19 cellular contexts compared by ENCODE assay signal in genomic region chr11:16169541-16169940, GRCh38.
DNase-seq lines count a peak whose midpoint lies in the region; ATAC-seq and TF ChIP-seq lines count a peak whose summit lies in the region.
"Had no signal": no experiment of that assay in that cellular context is flagged by ENCODE, and none has a peak within 500 bp of the region (broad histone marks: within the 10 kb centered on the region; RNA-seq: fewer than 3 reads in every experiment).

No MANE protein-coding gene starts in this region.

- no peaks in the 10 kb centered on the region for H3K9me3 ChIP-seq in SK-N-MC (ENCODE audit: low read depth, low read length)
- H3K9me3 ChIP-seq: mucosa of descending colon had no signal

- H3K27ac Mint-ChIP-seq in MCF 10A (ENCODE audit: low read depth, unreplicated experiment) = no peak overlapping the region
- H3K27ac Mint-ChIP-seq in activated CD8-positive, alpha-beta T cell treated with anti-CD3 and anti-CD28 coated beads, Interleukin-2, amount 10 ng/mL, durations not matched to agents 7 days and 5 days = no peak overlapping the region
- no peak overlapping the region for H3K27ac Mint-ChIP-seq in T-cell
- H3K27ac Mint-ChIP-seq: activated T-helper 17 cell treated with anti-CD3 and anti-CD28 coated beads, Interleukin-2, amount 50 U/mL, for 72 hours had no signal

- DNase-seq in BJ (ENCODE audit: low read depth) (peak; percentile 37), SK-N-MC (ENCODE audit: low read depth, low spot score) (no peak), fibroblast of peridontal ligament (ENCODE audit: extremely low read depth) (peak; percentile 53), omental fat pad (ENCODE audit: low spot score) (no peak), MCF 10A (ENCODE audit: unreplicated experiment) (no peak), RKO (ENCODE audit: low spot score) (no peak), T-cell (no peak)
- no peak for DNase-seq in activated CD8-positive, alpha-beta T cell treated with anti-CD3 and anti-CD28 coated beads, Interleukin-2, amount 10 ng/mL, durations not matched to agents 7 days and 5 days
- DNase-seq: dermis blood vessel endothelial cell; Karpas-422; mucosa of descending colon; NCI-H1092; NCI-H526 treated with DMSO at 0.1 percent for 48 hours; right cardiac atrium; SIG-M5; stimulated activated CD4-positive, alpha-beta T cell treated with anti-CD3 and anti-CD28 coated beads, Interleukin-15, amount 100 ng/mL, for 24 hours had no signal

- no TSS peak for BruUV-seq in MCF 10A (replicated peaks; lab: Mats Ljungman, UMichigan)

- no peak overlapping the region for H3K4me3 ChIP-seq in BJ (ENCODE audit: low read depth, low read length)
- H3K4me3 ChIP-seq in SK-N-MC = peak overlapping the region; percentile 22; the same call in 1 of the 2 replicates
- H3K4me3 ChIP-seq: mucosa of descending colon had no signal

- H3K36me3 ChIP-seq in BJ (ENCODE audit: control insufficient read depth, insufficient read depth, low read length) = no peaks in the 10 kb centered on the region
- peaks cover 39% of the 10 kb centered on the region for H3K36me3 ChIP-seq in SK-N-MC (ENCODE audit: insufficient read depth, low read length)

- H3K27ac ChIP-seq in SK-N-MC = peak overlapping the region; percentile 90
- H3K27ac ChIP-seq: epithelial cell of prostate had no signal

- H3K4me1 Mint-ChIP-seq in MCF 10A (ENCODE audit: insufficient read depth, unreplicated experiment) = no peaks in the 10 kb centered on the region
- H3K4me1 Mint-ChIP-seq in activated CD8-positive, alpha-beta T cell treated with anti-CD3 and anti-CD28 coated beads, Interleukin-2, amount 10 ng/mL, durations not matched to agents 7 days and 5 days (ENCODE audit: low read depth) = no peaks in the 10 kb centered on the region
- no peaks in the 10 kb centered on the region for H3K4me1 Mint-ChIP-seq in T-cell
- H3K4me1 Mint-ChIP-seq: activated T-helper 17 cell treated with anti-CD3 and anti-CD28 coated beads, Interleukin-2, amount 50 U/mL, for 72 hours had no signal

- TF ChIP-seq CTCF in BJ (IDR thresholded peaks at IDR 0.05; ENCODE audit: insufficient read depth, low read depth, low read length) (peak; percentile 21; the same call in 1 of the 2 replicates), omental fat pad (IDR thresholded peaks at IDR 0.05) (no peak), MCF 10A (IDR thresholded peaks at IDR 0.05; ENCODE audit: unreplicated experiment) (no peak)

- POLR2A ChIA-PET in BJ (lab: Charles Lee) (interaction anchor here (0.6 kb wide), 1 partner anchor 129 kb away, joined by 3 read pairs; no protein-coding TSS in a partner anchor), MCF 10A (lab: Yijun Ruan, JAX) (interaction anchor here (0.7 kb wide), 1 partner anchor 261 kb away, joined by 4 read pairs; no protein-coding TSS in a partner anchor), T-cell (lab: Charles Lee) (no interaction called here)
- POLR2A ChIA-PET in activated CD8-positive, alpha-beta T cell treated with anti-CD3 and anti-CD28 coated beads, Interleukin-2, amount 10 ng/mL, durations not matched to agents 7 days and 5 days (lab: Charles Lee) = no interaction called here

- H3K36me3 Mint-ChIP-seq in MCF 10A (ENCODE audit: insufficient read depth, unreplicated experiment) (no peaks in the 10 kb centered on the region), T-cell (no peaks in the 10 kb centered on the region)
- no peaks in the 10 kb centered on the region for H3K36me3 Mint-ChIP-seq in activated CD8-positive, alpha-beta T cell treated with anti-CD3 and anti-CD28 coated beads, Interleukin-2, amount 10 ng/mL, durations not matched to agents 7 days and 5 days (ENCODE audit: low read depth)

- CTCF ChIA-PET in BJ (lab: Yijun Ruan, JAX) = interaction anchor here (0.6 to 1.2 kb wide), 4 partner anchors 12 to 1006 kb away, joined by 3 to 4 read pairs (median 4); no protein-coding TSS in a partner anchor
- CTCF ChIA-PET in MCF 10A (lab: Yijun Ruan, JAX) = interaction anchor here (0.7 to 1.3 kb wide), 2 partner anchors 9 to 68 kb away, joined by 5 to 9 read pairs; no protein-coding TSS in a partner anchor
- CTCF ChIA-PET in activated CD8-positive, alpha-beta T cell treated with anti-CD3 and anti-CD28 coated beads, Interleukin-2, amount 10 ng/mL, durations not matched to agents 7 days and 5 days (lab: Charles Lee) = no interaction called here
- CTCF ChIA-PET in T-cell (lab: Charles Lee) = no interaction called here

- H3K9ac ChIP-seq in SK-N-MC (ENCODE audit: insufficient read length) = no peak overlapping the region

- H3K9me3 Mint-ChIP-seq in MCF 10A (ENCODE audit: unreplicated experiment) (no peaks in the 10 kb centered on the region), T-cell (peaks cover 0 to 4% (median 1%) of the 10 kb centered on the region in 3 donors)
- H3K9me3 Mint-ChIP-seq in activated CD8-positive, alpha-beta T cell treated with anti-CD3 and anti-CD28 coated beads, Interleukin-2, amount 10 ng/mL, durations not matched to agents 7 days and 5 days (ENCODE audit: insufficient read depth) = no peaks in the 10 kb centered on the region
- H3K9me3 Mint-ChIP-seq: activated T-helper 17 cell treated with anti-CD3 and anti-CD28 coated beads, Interleukin-2, amount 50 U/mL, for 72 hours had no signal

- H3K4me3 Mint-ChIP-seq in MCF 10A (ENCODE audit: unreplicated experiment) (no peak overlapping the region), T-cell (no peak overlapping the region)
- H3K4me3 Mint-ChIP-seq in activated CD8-positive, alpha-beta T cell treated with anti-CD3 and anti-CD28 coated beads, Interleukin-2, amount 10 ng/mL, durations not matched to agents 7 days and 5 days = no peak overlapping the region
- H3K4me3 Mint-ChIP-seq: activated T-helper 17 cell treated with anti-CD3 and anti-CD28 coated beads, Interleukin-2, amount 50 U/mL, for 72 hours had no signal

- H3K27me3 Mint-ChIP-seq in MCF 10A (ENCODE audit: insufficient read depth, unreplicated experiment) = no peaks in the 10 kb centered on the region
- no peaks in the 10 kb centered on the region for H3K27me3 Mint-ChIP-seq in activated CD8-positive, alpha-beta T cell treated with anti-CD3 and anti-CD28 coated beads, Interleukin-2, amount 10 ng/mL, durations not matched to agents 7 days and 5 days (ENCODE audit: low read depth)
- no peaks in the 10 kb centered on the region for H3K27me3 Mint-ChIP-seq in T-cell
- H3K27me3 Mint-ChIP-seq: activated T-helper 17 cell treated with anti-CD3 and anti-CD28 coated beads, Interleukin-2, amount 50 U/mL, for 72 hours had no signal

- H3K27me3 ChIP-seq in BJ (ENCODE audit: control insufficient read depth, insufficient read depth, low read length) = no peaks in the 10 kb centered on the region

- intact Hi-C loops in MCF 10A (cut with micrococcal nuclease) = no loop called here

- ATAC-seq in omental fat pad (ENCODE audit: low FRiP score) = peak; percentile 55
- no peak for ATAC-seq in activated CD8-positive, alpha-beta T cell treated with anti-CD3 and anti-CD28 coated beads, Interleukin-2, amount 10 ng/mL, durations not matched to agents 7 days and 5 days
- ATAC-seq in T-cell (replicated peaks in 1 of 4) = no peak
- ATAC-seq: activated T-helper 17 cell treated with anti-CD3 and anti-CD28 coated beads, Interleukin-2, amount 50 U/mL, for 72 hours; left lobe of liver; mucosa of descending colon; right cardiac atrium had no signal

Comparison
In these comparisons a context has a peak if more than half of its experiments do, and no peak if none do; other contexts are left out.
1. DNase-seq: peak in BJ (single experiment) and fibroblast of peridontal ligament (single experiment); none in SK-N-MC (single experiment), omental fat pad (single experiment), MCF 10A (single experiment), RKO (single experiment), activated CD8-positive, alpha-beta T cell treated with anti-CD3 and anti-CD28 coated beads, Interleukin-2, amount 10 ng/mL, durations not matched to agents 7 days and 5 days (single experiment) and T-cell (0 of 34).
2. CTCF ChIA-PET loops: an anchor here in BJ (0.6 to 1.2 kb wide) and MCF 10A (0.7 to 1.3 kb wide); none called in activated CD8-positive, alpha-beta T cell treated with anti-CD3 and anti-CD28 coated beads, Interleukin-2, amount 10 ng/mL, durations not matched to agents 7 days and 5 days and T-cell.
3. POLR2A ChIA-PET loops: an anchor here in BJ (0.6 kb wide) and MCF 10A (0.7 kb wide); none called in activated CD8-positive, alpha-beta T cell treated with anti-CD3 and anti-CD28 coated beads, Interleukin-2, amount 10 ng/mL, durations not matched to agents 7 days and 5 days and T-cell.